In the genomic region with DNA sequence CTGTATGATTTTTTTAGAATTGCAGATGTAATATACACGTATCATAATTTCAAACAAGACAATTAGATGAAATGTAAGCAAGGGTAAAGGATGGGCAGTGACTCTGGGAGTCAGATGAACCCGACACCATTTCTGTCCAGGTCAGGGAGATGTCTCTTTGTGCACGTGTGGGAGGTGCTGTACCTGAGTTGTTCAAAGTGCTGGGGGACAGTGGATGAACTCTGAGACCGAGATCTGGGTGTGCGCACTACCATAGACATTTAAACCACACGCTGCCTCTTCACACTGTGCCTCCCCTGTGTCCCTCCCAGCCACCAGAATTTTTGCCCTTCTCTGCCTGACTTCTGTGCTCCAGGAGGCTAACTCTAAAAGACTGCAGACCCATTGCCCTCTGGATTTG, we compare ENCODE assay signal across 26 cellular contexts.
"Had no signal": no experiment of that assay in that cellular context is flagged by ENCODE, and none has a peak within 500 bp of the region (broad histone marks: within the 10 kb centered on the region; RNA-seq: fewer than 3 reads in every experiment).

No MANE protein-coding gene starts in this region.

- H3K36me3 ChIP-seq: adrenal gland, breast epithelium, SJSA1, WERI-Rb-1 had no signal

- H3K27ac ChIP-seq: adrenal gland, breast epithelium, SJSA1, WERI-Rb-1 had no signal

- H3K36me3 Mint-ChIP-seq: activated naive CD8-positive, alpha-beta T cell treated with anti-CD3 and anti-CD28 coated beads, Interleukin-2, amount 10 ng/mL, durations not matched to agents 7 days and 5 days had no signal

- H3K4me3 ChIP-seq: adrenal gland, breast epithelium, SJSA1 had no signal

- H3K27me3 ChIP-seq: adrenal gland, breast epithelium, SJSA1 had no signal

- H3K4me3 Mint-ChIP-seq: activated CD4-positive, alpha-beta T cell treated with anti-CD3 and anti-CD28 coated beads for 36 hours; activated CD8-positive, alpha-beta T cell treated with anti-CD3 and anti-CD28 coated beads, Interleukin-2, amount 10 ng/mL, durations not matched to agents 7 days and 5 days; T-helper 2 cell treated with Interferon-gamma antibody and Interleukin-4, amounts not matched to agents 5 μg/mL and 100 μg/mL, for 36 hours had no signal

- ATAC-seq: activated CD4-positive, alpha-beta T cell treated with anti-CD3 and anti-CD28 coated beads for 36 hours had no signal

- H3K27ac Mint-ChIP-seq: activated CD4-positive, alpha-beta T cell treated with anti-CD3 and anti-CD28 coated beads for 36 hours; activated CD8-positive, alpha-beta T cell treated with anti-CD3 and anti-CD28 coated beads, Interleukin-2, amount 10 ng/mL, durations not matched to agents 7 days and 5 days; activated naive CD8-positive, alpha-beta T cell treated with anti-CD3 and anti-CD28 coated beads, Interleukin-2, amount 10 ng/mL, durations not matched to agents 7 days and 5 days; T-helper 2 cell treated with Interferon-gamma antibody and Interleukin-4, amounts not matched to agents 5 μg/mL and 100 μg/mL, for 36 hours had no signal

- H3K9me3 ChIP-seq: adrenal gland, breast epithelium, SJSA1 had no signal

- H3K4me1 Mint-ChIP-seq: activated CD4-positive, alpha-beta T cell treated with anti-CD3 and anti-CD28 coated beads for 36 hours had no signal

- DNase-seq: activated CD4-positive, alpha-beta T cell treated with anti-CD3 and anti-CD28 coated beads for 36 hours; activated CD4-positive, alpha-beta T cell treated with anti-CD3 and anti-CD28 coated beads, Interleukin-2, amount 50 U/mL, for 4 hours; activated CD8-positive, alpha-beta memory T cell treated with anti-CD3 and anti-CD28 coated beads, Interleukin-2, amount 50 U/mL, for 48 hours; activated CD8-positive, alpha-beta T cell treated with anti-CD3 and anti-CD28 coated beads, Interleukin-2, amount 10 ng/mL, durations not matched to agents 7 days and 5 days; activated naive CD4-positive, alpha-beta T cell treated with anti-CD3 and anti-CD28 coated beads, Interleukin-2, amount 50 U/mL, for 16 hours; activated naive CD8-positive, alpha-beta T cell treated with anti-CD3 and anti-CD28 coated beads, Interleukin-2, amount 10 ng/mL, durations not matched to agents 7 days and 5 days; activated T-cell treated with anti-CD3 and anti-CD28 coated beads, Interleukin-2, amount 50 U/mL, for 1 hour; adrenal gland; anterior cingulate cortex; caudate nucleus; NCI-H1092 treated with DMSO at 0.1 percent for 48 hours; NCI-H1417 treated with DMSO at 0.1 percent for 48 hours; NCI-H1694; NCI-H2029; NCI-H2107; NCI-H2171 treated with DMSO at 0.1 percent for 48 hours; NCI-H345; NCI-H510A treated with DMSO at 0.1 percent for 48 hours; NCI-H69; NK-92 treated with Interleukin-12 subunit alpha and Interleukin-12 subunit beta, amount 100 ng/mL, for 24 hours; SHP77; SW 1271; WERI-Rb-1 had no signal

- H3K9me3 Mint-ChIP-seq: activated naive CD8-positive, alpha-beta T cell treated with anti-CD3 and anti-CD28 coated beads, Interleukin-2, amount 10 ng/mL, durations not matched to agents 7 days and 5 days; T-helper 2 cell treated with Interferon-gamma antibody and Interleukin-4, amounts not matched to agents 5 μg/mL and 100 μg/mL, for 36 hours had no signal

- H3K4me1 ChIP-seq: adrenal gland, breast epithelium had no signal
